ENCODE assay signal across 27 cellular contexts in the genomic region with DNA sequence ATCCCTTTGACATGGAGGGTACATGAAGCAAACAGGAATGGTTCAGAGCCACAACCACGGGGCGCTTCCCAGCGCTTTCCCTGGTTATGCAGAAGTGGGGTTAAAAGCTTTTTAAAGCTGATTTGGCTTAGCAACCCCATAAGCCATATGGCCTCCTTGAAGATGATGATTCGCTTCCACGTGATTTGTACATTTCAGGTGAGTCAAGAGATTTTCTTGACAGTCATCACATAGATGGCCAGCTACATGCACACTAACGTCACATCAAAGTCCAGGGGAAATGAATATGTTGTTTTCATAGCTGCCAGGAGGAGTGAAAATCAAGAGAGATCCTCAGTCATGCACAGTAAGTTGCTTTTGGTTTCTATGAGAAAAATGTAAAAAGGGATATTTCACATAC.
DNase-seq lines count a peak whose midpoint lies in the region; FAIRE-seq and TF ChIP-seq lines count a peak whose summit lies in the region.
"Had no signal": no experiment of that assay in that cellular context is flagged by ENCODE, and none has a peak within 500 bp of the region (broad histone marks: within the 10 kb centered on the region; RNA-seq: fewer than 3 reads in every experiment).

No MANE protein-coding gene starts in this region.

- 70 to 87% methylated on average over 6 of the region's 6 CpGs for WGBS in sigmoid colon, 2 donors

- DNase-seq in Daoy (ENCODE audit: low read depth): peak; percentile 48
- peak; percentile 34 for DNase-seq in RCC 7860 (ENCODE audit: low spot score)
- peak; percentile 45 for DNase-seq in astrocyte (ENCODE audit: low read depth)
- no peak for DNase-seq in neural progenitor cell (ENCODE audit: low spot score)
- no peak for DNase-seq in nephron progenitor cell
- DNase-seq in sigmoid colon: no peak
- DNase-seq: AML-193; CD4-positive, alpha-beta T cell; DMS53; GF-D8; NCI-H1048; NCI-H1417 treated with DMSO at 0.1 percent for 48 hours; NCI-H1694 treated with DMSO at 0.1 percent for 48 hours; NCI-H2081; NCI-H2227 treated with DMSO at 0.1 percent for 48 hours; NCI-H748 treated with DMSO at 0.1 percent for 48 hours; NK-92 treated with Interleukin-12 subunit alpha and Interleukin-12 subunit beta, amount 100 ng/mL, for 24 hours; PC-9; SK-N-SH; SW 1271 had no signal

- TF ChIP-seq POLR2A in sigmoid colon (IDR thresholded peaks at IDR 0.05): no peak

- H3K4me3 Mint-ChIP-seq in astrocyte (ENCODE audit: unreplicated experiment) (no peak overlapping the region), neural progenitor cell (no peak overlapping the region), nephron progenitor cell (no peak overlapping the region)
- H3K4me3 Mint-ChIP-seq: CD4-positive, alpha-beta T cell had no signal

- peak overlapping the region; percentile 12 for H3K4me2 ChIP-seq in astrocyte (ENCODE audit: low read length)
- H3K4me2 ChIP-seq in neural progenitor cell: no peak overlapping the region
- H3K4me2 ChIP-seq: A549; BLaER1 treated with 17β-estradiol and CSF1 and Interleukin-3, amounts not matched to agents 10 nM and 100 nM; KMS-11; PC-9; SK-N-SH had no signal

- no peaks in the 10 kb centered on the region for H3K36me3 ChIP-seq in astrocyte (ENCODE audit: insufficient read depth, low read length)
- H3K36me3 ChIP-seq in neural progenitor cell: no peaks in the 10 kb centered on the region
- H3K36me3 ChIP-seq in sigmoid colon: no peaks in the 10 kb centered on the region
- H3K36me3 ChIP-seq: BLaER1 treated with 17β-estradiol and CSF1 and Interleukin-3, amounts not matched to agents 10 nM and 100 nM had no signal

- H3K4me1 Mint-ChIP-seq in astrocyte (ENCODE audit: low read depth, unreplicated experiment): no peaks in the 10 kb centered on the region
- H3K4me1 Mint-ChIP-seq in neural progenitor cell: peaks cover 15% of the 10 kb centered on the region
- peaks cover 29% of the 10 kb centered on the region for H3K4me1 Mint-ChIP-seq in nephron progenitor cell
- H3K4me1 Mint-ChIP-seq: IgD-negative memory B cell had no signal

- H3K36me3 Mint-ChIP-seq in astrocyte (ENCODE audit: low read depth, unreplicated experiment) (no peaks in the 10 kb centered on the region), neural progenitor cell (peaks cover 6% of the 10 kb centered on the region), nephron progenitor cell (ENCODE audit: low read depth) (no peaks in the 10 kb centered on the region)
- H3K36me3 Mint-ChIP-seq: IgD-negative memory B cell had no signal

- no peak for TF ChIP-seq EP300 in sigmoid colon (IDR thresholded peaks at IDR 0.05)

- H3K9me3 Mint-ChIP-seq in astrocyte (ENCODE audit: unreplicated experiment) (peaks cover 9% of the 10 kb centered on the region), neural progenitor cell (peaks cover 6% of the 10 kb centered on the region), nephron progenitor cell (peaks cover 17% of the 10 kb centered on the region)

- TF ChIP-seq CTCF in astrocyte (IDR thresholded peaks at IDR 0.05; ENCODE audit: insufficient read depth, low read depth, low read length): no peak
- no peak for TF ChIP-seq CTCF in neural progenitor cell (IDR thresholded peaks at IDR 0.05)
- no peak for TF ChIP-seq CTCF in nephron progenitor cell (IDR thresholded peaks at IDR 0.05)
- TF ChIP-seq CTCF in sigmoid colon (IDR thresholded peaks at IDR 0.05): no peak

- H3K4me3 ChIP-seq in astrocyte (ENCODE audit: insufficient read depth, low read depth, low read length): no peak overlapping the region
- no peak overlapping the region for H3K4me3 ChIP-seq in neural progenitor cell
- no peak overlapping the region for H3K4me3 ChIP-seq in sigmoid colon
- H3K4me3 ChIP-seq: A549; BLaER1 treated with 17β-estradiol and CSF1 and Interleukin-3, amounts not matched to agents 10 nM and 100 nM; PC-9 had no signal

- FAIRE-seq in RCC 7860 (lab: Jason Lieb, UNC): no peak
- no peak for FAIRE-seq in astrocyte (lab: Jason Lieb, UNC)
- peak; percentile 76 for FAIRE-seq in islet of Langerhans (lab: Jason Lieb, UNC)
- FAIRE-seq: A549, D721Med, GM12892 had no signal

- H3K27me3 Mint-ChIP-seq in astrocyte (ENCODE audit: low read depth, unreplicated experiment): no peaks in the 10 kb centered on the region
- no peaks in the 10 kb centered on the region for H3K27me3 Mint-ChIP-seq in neural progenitor cell (ENCODE audit: insufficient read depth, low read depth)
- H3K27me3 Mint-ChIP-seq in nephron progenitor cell (ENCODE audit: low read depth, poor library complexity): peaks cover 5% of the 10 kb centered on the region
- H3K27me3 Mint-ChIP-seq: CD4-positive, alpha-beta T cell; IgD-negative memory B cell had no signal

- no peak overlapping the region for H3K27ac Mint-ChIP-seq in astrocyte (ENCODE audit: unreplicated experiment)
- H3K27ac Mint-ChIP-seq in neural progenitor cell: no peak overlapping the region
- no peak overlapping the region for H3K27ac Mint-ChIP-seq in nephron progenitor cell
- H3K27ac Mint-ChIP-seq: CD4-positive, alpha-beta T cell; IgD-negative memory B cell had no signal

- no peaks in the 10 kb centered on the region for H3F3A ChIP-seq in neural progenitor cell (ENCODE audit: low read depth)

- no peaks in the 10 kb centered on the region for H3K27me3 ChIP-seq in astrocyte (ENCODE audit: insufficient read depth, low read length)
- H3K27me3 ChIP-seq in neural progenitor cell: no peaks in the 10 kb centered on the region
- no peaks in the 10 kb centered on the region for H3K27me3 ChIP-seq in sigmoid colon

- H2AFZ ChIP-seq in astrocyte (ENCODE audit: low read depth, low read length) (no peak overlapping the region), neural progenitor cell (replicated peaks) (no peak overlapping the region)
- H2AFZ ChIP-seq: PC-9 had no signal

- H3K27ac ChIP-seq in astrocyte (ENCODE audit: low read depth, low read length): peak overlapping the region; percentile 10
- no peak overlapping the region for H3K27ac ChIP-seq in neural progenitor cell
- no peak overlapping the region for H3K27ac ChIP-seq in sigmoid colon
- H3K27ac ChIP-seq: A549; BLaER1 treated with 17β-estradiol and CSF1 and Interleukin-3, amounts not matched to agents 10 nM and 100 nM; KMS-11; PC-9 had no signal

- no peaks in the 10 kb centered on the region for H3K4me1 ChIP-seq in astrocyte (ENCODE audit: insufficient read depth, low read length)
- H3K4me1 ChIP-seq in neural progenitor cell: no peaks in the 10 kb centered on the region
- no peaks in the 10 kb centered on the region for H3K4me1 ChIP-seq in sigmoid colon
- H3K4me1 ChIP-seq: A549; BLaER1 treated with 17β-estradiol and CSF1 and Interleukin-3, amounts not matched to agents 10 nM and 100 nM had no signal

- no peaks in the 10 kb centered on the region for H3K79me2 ChIP-seq in astrocyte (ENCODE audit: insufficient read depth, low read length)
- H3K79me2 ChIP-seq in neural progenitor cell (ENCODE audit: low read depth): no peaks in the 10 kb centered on the region

- no peaks in the 10 kb centered on the region for H3K9me3 ChIP-seq in astrocyte (ENCODE audit: insufficient read depth, low read depth, low read length)
- no peaks in the 10 kb centered on the region for H3K9me3 ChIP-seq in neural progenitor cell (ENCODE audit: low read depth)
- H3K9me3 ChIP-seq in sigmoid colon: no peaks in the 10 kb centered on the region
- H3K9me3 ChIP-seq: A549; BLaER1 treated with 17β-estradiol and CSF1 and Interleukin-3, amounts not matched to agents 10 nM and 100 nM; SK-N-SH had no signal

- intact Hi-C loops in sigmoid colon (cut with DNase I): no loop called here

- H3K9ac ChIP-seq in astrocyte (ENCODE audit: low read length) (no peak overlapping the region), neural progenitor cell (no peak overlapping the region)
- H3K9ac ChIP-seq: BLaER1 treated with 17β-estradiol and CSF1 and Interleukin-3, amounts not matched to agents 10 nM and 100 nM; KMS-11; SK-N-SH had no signal

- H4K20me1 ChIP-seq in astrocyte (ENCODE audit: insufficient read depth, low read length) (no peaks in the 10 kb centered on the region), neural progenitor cell (ENCODE audit: low read depth) (no peaks in the 10 kb centered on the region)
- H4K20me1 ChIP-seq: BLaER1 treated with 17β-estradiol and CSF1 and Interleukin-3, amounts not matched to agents 10 nM and 100 nM had no signal

Comparison
In these comparisons a context has a peak if more than half of its experiments do, and no peak if none do; other contexts are left out.
1. DNase-seq: peak in Daoy (single experiment), RCC 7860 (single experiment) and astrocyte (single experiment); none in neural progenitor cell (single experiment), nephron progenitor cell (single experiment) and sigmoid colon (single experiment).